In the genomic region with DNA sequence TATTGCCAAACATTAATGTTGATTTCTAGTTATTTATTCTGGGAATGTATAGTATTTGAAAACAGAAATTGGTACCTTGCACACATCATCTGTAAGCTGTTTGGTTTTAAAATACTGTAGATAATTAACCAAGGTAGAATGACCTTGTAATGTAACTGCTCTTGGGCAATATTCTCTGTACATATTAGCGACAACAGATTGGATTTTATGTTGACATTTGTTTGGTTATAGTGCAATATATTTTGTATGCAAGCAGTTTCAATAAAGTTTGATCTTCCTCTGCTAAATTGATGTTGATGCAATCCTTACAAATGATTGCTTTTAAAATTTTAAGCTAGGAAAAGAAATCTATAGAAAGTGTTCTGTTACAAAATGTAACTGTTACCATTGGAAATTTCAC, we compare ENCODE assay signal across 1 cellular context.
TF ChIP-seq lines count a peak whose summit lies in the region.

No MANE protein-coding gene starts in this region.

TF ChIP-seq in HepG2, 621 proteins besides CTCF, POLR2A, EP300 and RAD21 (continued from another document and continues in another):
- TF ChIP-seq, protein P1, sequence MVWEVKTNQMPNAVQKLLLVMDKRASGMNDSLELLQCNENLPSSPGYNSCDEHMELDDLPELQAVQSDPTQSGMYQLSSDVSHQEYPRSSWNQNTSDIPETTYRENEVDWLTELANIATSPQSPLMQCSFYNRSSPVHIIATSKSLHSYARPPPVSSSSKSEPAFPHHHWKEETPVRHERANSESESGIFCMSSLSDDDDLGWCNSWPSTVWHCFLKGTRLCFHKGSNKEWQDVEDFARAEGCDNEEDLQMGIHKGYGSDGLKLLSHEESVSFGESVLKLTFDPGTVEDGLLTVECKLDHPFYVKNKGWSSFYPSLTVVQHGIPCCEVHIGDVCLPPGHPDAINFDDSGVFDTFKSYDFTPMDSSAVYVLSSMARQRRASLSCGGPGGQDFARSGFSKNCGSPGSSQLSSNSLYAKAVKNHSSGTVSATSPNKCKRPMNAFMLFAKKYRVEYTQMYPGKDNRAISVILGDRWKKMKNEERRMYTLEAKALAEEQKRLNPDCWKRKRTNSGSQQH (CRISPR knock-in tag; IDR thresholded peaks at IDR 0.05; ENCODE audit: low read depth): no peak
- TF ChIP-seq, protein P2, sequence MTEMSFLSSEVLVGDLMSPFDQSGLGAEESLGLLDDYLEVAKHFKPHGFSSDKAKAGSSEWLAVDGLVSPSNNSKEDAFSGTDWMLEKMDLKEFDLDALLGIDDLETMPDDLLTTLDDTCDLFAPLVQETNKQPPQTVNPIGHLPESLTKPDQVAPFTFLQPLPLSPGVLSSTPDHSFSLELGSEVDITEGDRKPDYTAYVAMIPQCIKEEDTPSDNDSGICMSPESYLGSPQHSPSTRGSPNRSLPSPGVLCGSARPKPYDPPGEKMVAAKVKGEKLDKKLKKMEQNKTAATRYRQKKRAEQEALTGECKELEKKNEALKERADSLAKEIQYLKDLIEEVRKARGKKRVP (CRISPR knock-in tag; IDR thresholded peaks at IDR 0.05): peak in 1 of 2 experiments; percentile 89; a peak in 2 of 4 replicates
- TF ChIP-seq ZMYM3 (CRISPR knock-in tag; IDR thresholded peaks at IDR 0.05) (no peak), TCF7L2 (IDR thresholded peaks at IDR 0.05; ENCODE audit: low read depth, low read length) (no peak), RXRB (CRISPR knock-in tag; IDR thresholded peaks at IDR 0.05; ENCODE audit: borderline replicate concordance) (no peak), ZNF570 (CRISPR knock-in tag; IDR thresholded peaks at IDR 0.05; ENCODE audit: borderline replicate concordance) (no peak), ZBTB7A (CRISPR knock-in tag; IDR thresholded peaks at IDR 0.05) (no peak), ZNF557 (CRISPR knock-in tag; IDR thresholded peaks at IDR 0.05) (no peak), CEBPG (CRISPR knock-in tag; IDR thresholded peaks at IDR 0.05) (peak; percentile 86), ZNF891 (CRISPR knock-in tag; IDR thresholded peaks at IDR 0.05) (no peak), ZNF547 (CRISPR knock-in tag; IDR thresholded peaks at IDR 0.05) (no peak), ZBTB3 (CRISPR knock-in tag; IDR thresholded peaks at IDR 0.05; ENCODE audit: borderline replicate concordance, low read depth) (no peak), CEBPB (IDR thresholded peaks at IDR 0.05; ENCODE audit: borderline replicate concordance, low read depth, low read length) (peak; percentile 88), ZNF333 (CRISPR knock-in tag; IDR thresholded peaks at IDR 0.05; ENCODE audit: borderline replicate concordance) (no peak), SKI (IDR thresholded peaks at IDR 0.05; ENCODE audit: partially characterized antibody) (no peak), HNRNPL (IDR thresholded peaks at IDR 0.05; ENCODE audit: low read depth, low read length) (no peak), MIXL1 (CRISPR knock-in tag; IDR thresholded peaks at IDR 0.05) (peak; percentile 72), ZBTB38 (CRISPR knock-in tag; IDR thresholded peaks at IDR 0.05) (no peak), ZNF569 (CRISPR knock-in tag; IDR thresholded peaks at IDR 0.05; ENCODE audit: borderline replicate concordance) (no peak)
- TF ChIP-seq, protein P3, sequence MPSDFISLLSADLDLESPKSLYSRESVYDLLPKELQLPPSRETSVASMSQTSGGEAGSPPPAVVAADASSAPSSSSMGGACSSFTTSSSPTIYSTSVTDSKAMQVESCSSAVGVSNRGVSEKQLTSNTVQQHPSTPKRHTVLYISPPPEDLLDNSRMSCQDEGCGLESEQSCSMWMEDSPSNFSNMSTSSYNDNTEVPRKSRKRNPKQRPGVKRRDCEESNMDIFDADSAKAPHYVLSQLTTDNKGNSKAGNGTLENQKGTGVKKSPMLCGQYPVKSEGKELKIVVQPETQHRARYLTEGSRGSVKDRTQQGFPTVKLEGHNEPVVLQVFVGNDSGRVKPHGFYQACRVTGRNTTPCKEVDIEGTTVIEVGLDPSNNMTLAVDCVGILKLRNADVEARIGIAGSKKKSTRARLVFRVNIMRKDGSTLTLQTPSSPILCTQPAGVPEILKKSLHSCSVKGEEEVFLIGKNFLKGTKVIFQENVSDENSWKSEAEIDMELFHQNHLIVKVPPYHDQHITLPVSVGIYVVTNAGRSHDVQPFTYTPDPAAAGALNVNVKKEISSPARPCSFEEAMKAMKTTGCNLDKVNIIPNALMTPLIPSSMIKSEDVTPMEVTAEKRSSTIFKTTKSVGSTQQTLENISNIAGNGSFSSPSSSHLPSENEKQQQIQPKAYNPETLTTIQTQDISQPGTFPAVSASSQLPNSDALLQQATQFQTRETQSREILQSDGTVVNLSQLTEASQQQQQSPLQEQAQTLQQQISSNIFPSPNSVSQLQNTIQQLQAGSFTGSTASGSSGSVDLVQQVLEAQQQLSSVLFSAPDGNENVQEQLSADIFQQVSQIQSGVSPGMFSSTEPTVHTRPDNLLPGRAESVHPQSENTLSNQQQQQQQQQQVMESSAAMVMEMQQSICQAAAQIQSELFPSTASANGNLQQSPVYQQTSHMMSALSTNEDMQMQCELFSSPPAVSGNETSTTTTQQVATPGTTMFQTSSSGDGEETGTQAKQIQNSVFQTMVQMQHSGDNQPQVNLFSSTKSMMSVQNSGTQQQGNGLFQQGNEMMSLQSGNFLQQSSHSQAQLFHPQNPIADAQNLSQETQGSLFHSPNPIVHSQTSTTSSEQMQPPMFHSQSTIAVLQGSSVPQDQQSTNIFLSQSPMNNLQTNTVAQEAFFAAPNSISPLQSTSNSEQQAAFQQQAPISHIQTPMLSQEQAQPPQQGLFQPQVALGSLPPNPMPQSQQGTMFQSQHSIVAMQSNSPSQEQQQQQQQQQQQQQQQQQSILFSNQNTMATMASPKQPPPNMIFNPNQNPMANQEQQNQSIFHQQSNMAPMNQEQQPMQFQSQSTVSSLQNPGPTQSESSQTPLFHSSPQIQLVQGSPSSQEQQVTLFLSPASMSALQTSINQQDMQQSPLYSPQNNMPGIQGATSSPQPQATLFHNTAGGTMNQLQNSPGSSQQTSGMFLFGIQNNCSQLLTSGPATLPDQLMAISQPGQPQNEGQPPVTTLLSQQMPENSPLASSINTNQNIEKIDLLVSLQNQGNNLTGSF (CRISPR knock-in tag; IDR thresholded peaks at IDR 0.05): no peak
- TF ChIP-seq, protein P4, sequence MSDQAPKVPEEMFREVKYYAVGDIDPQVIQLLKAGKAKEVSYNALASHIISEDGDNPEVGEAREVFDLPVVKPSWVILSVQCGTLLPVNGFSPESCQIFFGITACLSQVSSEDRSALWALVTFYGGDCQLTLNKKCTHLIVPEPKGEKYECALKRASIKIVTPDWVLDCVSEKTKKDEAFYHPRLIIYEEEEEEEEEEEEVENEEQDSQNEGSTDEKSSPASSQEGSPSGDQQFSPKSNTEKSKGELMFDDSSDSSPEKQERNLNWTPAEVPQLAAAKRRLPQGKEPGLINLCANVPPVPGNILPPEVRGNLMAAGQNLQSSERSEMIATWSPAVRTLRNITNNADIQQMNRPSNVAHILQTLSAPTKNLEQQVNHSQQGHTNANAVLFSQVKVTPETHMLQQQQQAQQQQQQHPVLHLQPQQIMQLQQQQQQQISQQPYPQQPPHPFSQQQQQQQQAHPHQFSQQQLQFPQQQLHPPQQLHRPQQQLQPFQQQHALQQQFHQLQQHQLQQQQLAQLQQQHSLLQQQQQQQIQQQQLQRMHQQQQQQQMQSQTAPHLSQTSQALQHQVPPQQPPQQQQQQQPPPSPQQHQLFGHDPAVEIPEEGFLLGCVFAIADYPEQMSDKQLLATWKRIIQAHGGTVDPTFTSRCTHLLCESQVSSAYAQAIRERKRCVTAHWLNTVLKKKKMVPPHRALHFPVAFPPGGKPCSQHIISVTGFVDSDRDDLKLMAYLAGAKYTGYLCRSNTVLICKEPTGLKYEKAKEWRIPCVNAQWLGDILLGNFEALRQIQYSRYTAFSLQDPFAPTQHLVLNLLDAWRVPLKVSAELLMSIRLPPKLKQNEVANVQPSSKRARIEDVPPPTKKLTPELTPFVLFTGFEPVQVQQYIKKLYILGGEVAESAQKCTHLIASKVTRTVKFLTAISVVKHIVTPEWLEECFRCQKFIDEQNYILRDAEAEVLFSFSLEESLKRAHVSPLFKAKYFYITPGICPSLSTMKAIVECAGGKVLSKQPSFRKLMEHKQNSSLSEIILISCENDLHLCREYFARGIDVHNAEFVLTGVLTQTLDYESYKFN (CRISPR knock-in tag; conservative IDR thresholded peaks at IDR 0.05): peak; percentile 49; the same call in 1 of the 2 replicates
- TF ChIP-seq, protein P5, sequence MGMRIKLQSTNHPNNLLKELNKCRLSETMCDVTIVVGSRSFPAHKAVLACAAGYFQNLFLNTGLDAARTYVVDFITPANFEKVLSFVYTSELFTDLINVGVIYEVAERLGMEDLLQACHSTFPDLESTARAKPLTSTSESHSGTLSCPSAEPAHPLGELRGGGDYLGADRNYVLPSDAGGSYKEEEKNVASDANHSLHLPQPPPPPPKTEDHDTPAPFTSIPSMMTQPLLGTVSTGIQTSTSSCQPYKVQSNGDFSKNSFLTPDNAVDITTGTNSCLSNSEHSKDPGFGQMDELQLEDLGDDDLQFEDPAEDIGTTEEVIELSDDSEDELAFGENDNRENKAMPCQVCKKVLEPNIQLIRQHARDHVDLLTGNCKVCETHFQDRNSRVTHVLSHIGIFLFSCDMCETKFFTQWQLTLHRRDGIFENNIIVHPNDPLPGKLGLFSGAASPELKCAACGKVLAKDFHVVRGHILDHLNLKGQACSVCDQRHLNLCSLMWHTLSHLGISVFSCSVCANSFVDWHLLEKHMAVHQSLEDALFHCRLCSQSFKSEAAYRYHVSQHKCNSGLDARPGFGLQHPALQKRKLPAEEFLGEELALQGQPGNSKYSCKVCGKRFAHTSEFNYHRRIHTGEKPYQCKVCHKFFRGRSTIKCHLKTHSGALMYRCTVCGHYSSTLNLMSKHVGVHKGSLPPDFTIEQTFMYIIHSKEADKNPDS (CRISPR knock-in tag; IDR thresholded peaks at IDR 0.05): no peak
- TF ChIP-seq, protein P6, sequence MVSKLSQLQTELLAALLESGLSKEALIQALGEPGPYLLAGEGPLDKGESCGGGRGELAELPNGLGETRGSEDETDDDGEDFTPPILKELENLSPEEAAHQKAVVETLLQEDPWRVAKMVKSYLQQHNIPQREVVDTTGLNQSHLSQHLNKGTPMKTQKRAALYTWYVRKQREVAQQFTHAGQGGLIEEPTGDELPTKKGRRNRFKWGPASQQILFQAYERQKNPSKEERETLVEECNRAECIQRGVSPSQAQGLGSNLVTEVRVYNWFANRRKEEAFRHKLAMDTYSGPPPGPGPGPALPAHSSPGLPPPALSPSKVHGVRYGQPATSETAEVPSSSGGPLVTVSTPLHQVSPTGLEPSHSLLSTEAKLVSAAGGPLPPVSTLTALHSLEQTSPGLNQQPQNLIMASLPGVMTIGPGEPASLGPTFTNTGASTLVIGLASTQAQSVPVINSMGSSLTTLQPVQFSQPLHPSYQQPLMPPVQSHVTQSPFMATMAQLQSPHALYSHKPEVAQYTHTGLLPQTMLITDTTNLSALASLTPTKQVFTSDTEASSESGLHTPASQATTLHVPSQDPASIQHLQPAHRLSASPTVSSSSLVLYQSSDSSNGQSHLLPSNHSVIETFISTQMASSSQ (IDR thresholded peaks at IDR 0.05; ENCODE audit: low read depth): peak; percentile 83
- TF ChIP-seq, protein P6 (CRISPR knock-in tag; IDR thresholded peaks at IDR 0.05; ENCODE audit: borderline replicate concordance): peak; percentile 75; the same call in 1 of the 2 replicates
- TF ChIP-seq, protein P7, sequence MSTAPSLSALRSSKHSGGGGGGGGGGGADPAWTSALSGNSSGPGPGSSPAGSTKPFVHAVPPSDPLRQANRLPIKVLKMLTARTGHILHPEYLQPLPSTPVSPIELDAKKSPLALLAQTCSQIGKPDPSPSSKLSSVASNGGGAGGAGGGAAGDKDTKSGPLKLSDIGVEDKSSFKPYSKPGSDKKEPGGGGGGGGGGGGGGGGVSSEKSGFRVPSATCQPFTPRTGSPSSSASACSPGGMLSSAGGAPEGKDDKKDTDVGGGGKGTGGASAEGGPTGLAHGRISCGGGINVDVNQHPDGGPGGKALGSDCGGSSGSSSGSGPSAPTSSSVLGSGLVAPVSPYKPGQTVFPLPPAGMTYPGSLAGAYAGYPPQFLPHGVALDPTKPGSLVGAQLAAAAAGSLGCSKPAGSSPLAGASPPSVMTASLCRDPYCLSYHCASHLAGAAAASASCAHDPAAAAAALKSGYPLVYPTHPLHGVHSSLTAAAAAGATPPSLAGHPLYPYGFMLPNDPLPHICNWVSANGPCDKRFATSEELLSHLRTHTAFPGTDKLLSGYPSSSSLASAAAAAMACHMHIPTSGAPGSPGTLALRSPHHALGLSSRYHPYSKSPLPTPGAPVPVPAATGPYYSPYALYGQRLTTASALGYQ (CRISPR knock-in tag; IDR thresholded peaks at IDR 0.05): no peak
- TF ChIP-seq, protein P8, sequence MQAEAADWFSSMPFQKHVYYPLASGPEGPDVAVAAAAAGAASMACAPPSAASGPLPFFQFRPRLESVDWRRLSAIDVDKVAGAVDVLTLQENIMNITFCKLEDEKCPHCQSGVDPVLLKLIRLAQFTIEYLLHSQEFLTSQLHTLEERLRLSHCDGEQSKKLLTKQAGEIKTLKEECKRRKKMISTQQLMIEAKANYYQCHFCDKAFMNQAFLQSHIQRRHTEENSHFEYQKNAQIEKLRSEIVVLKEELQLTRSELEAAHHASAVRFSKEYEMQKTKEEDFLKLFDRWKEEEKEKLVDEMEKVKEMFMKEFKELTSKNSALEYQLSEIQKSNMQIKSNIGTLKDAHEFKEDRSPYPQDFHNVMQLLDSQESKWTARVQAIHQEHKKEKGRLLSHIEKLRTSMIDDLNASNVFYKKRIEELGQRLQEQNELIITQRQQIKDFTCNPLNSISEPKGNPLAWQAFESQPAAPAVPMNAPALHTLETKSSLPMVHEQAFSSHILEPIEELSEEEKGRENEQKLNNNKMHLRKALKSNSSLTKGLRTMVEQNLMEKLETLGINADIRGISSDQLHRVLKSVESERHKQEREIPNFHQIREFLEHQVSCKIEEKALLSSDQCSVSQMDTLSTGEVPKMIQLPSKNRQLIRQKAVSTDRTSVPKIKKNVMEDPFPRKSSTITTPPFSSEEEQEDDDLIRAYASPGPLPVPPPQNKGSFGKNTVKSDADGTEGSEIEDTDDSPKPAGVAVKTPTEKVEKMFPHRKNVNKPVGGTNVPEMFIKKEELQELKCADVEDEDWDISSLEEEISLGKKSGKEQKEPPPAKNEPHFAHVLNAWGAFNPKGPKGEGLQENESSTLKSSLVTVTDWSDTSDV (CRISPR knock-in tag; IDR thresholded peaks at IDR 0.05): no peak
